1 cellular context compared by ENCODE assay signal in the genomic region with DNA sequence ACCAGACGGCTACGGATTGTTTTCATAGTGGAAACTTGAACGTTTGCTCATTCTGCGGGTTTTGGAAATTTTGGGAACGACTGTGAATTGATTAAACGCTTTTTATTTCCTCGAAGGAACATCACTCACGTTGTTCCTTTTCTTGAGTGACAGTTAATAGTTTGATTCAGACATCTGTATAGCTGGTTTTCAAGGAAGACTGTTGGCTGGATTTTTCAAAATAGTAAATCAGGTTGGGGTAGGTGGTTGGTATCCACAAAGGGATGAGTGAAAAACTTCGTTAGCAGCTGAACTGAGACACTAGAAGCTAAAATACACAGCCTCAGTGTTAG.
TF ChIP-seq lines count a peak whose summit lies in the region.

No MANE protein-coding gene starts in this region.

TF ChIP-seq in GM12878, 131 proteins besides CTCF, POLR2A, EP300 and RAD21 (continued from another document):
- TF ChIP-seq E2F8 (IDR thresholded peaks at IDR 0.05; ENCODE audit: low read depth, partially characterized antibody) = peak; percentile 26
- TF ChIP-seq, protein P1, sequence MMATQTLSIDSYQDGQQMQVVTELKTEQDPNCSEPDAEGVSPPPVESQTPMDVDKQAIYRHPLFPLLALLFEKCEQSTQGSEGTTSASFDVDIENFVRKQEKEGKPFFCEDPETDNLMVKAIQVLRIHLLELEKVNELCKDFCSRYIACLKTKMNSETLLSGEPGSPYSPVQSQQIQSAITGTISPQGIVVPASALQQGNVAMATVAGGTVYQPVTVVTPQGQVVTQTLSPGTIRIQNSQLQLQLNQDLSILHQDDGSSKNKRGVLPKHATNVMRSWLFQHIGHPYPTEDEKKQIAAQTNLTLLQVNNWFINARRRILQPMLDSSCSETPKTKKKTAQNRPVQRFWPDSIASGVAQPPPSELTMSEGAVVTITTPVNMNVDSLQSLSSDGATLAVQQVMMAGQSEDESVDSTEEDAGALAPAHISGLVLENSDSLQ (IDR thresholded peaks at IDR 0.05) = peak; percentile 82
- no peak for TF ChIP-seq SREBF1 (IDR thresholded peaks at IDR 0.05; ENCODE audit: low read length)
- no peak for TF ChIP-seq BHLHE40 (IDR thresholded peaks at IDR 0.05; ENCODE audit: borderline replicate concordance in 1 of 2, low read depth in 2 of 2, low read length in 1 of 2)
- TF ChIP-seq HDAC2 (IDR thresholded peaks at IDR 0.05) = no peak
